ENCODE assay signal across 1 cellular context in genomic region chr2:128468186-128468585, GRCh38.
TF ChIP-seq lines count a peak whose summit lies in the region.

No MANE protein-coding gene starts in this region.

TF ChIP-seq in H1, 55 proteins besides CTCF, POLR2A, EP300 and RAD21 (continued from another document):
- TF ChIP-seq MAX (IDR thresholded peaks at IDR 0.05): no peak
- no peak for TF ChIP-seq KDM1A (IDR thresholded peaks at IDR 0.05; ENCODE audit: borderline replicate concordance, low read length)
- no peak for TF ChIP-seq MAFK (IDR thresholded peaks at IDR 0.05; ENCODE audit: low read depth, low read length)
- no peak for TF ChIP-seq CHD7 (IDR thresholded peaks at IDR 0.05; ENCODE audit: insufficient replicate concordance, low read length)
- no peak for TF ChIP-seq SP1 (IDR thresholded peaks at IDR 0.05; ENCODE audit: low read depth, low read length)
- TF ChIP-seq RXRA (IDR thresholded peaks at IDR 0.05; ENCODE audit: insufficient read depth, low read depth, low read length): no peak
- TF ChIP-seq SUZ12 (IDR thresholded peaks at IDR 0.05; ENCODE audit: low read length): no peak
- TF ChIP-seq ZNF274 (IDR thresholded peaks at IDR 0.05; ENCODE audit: borderline replicate concordance, extremely low read depth, low read length): no peak
